11 cellular contexts compared by ENCODE assay signal in the genomic region with DNA sequence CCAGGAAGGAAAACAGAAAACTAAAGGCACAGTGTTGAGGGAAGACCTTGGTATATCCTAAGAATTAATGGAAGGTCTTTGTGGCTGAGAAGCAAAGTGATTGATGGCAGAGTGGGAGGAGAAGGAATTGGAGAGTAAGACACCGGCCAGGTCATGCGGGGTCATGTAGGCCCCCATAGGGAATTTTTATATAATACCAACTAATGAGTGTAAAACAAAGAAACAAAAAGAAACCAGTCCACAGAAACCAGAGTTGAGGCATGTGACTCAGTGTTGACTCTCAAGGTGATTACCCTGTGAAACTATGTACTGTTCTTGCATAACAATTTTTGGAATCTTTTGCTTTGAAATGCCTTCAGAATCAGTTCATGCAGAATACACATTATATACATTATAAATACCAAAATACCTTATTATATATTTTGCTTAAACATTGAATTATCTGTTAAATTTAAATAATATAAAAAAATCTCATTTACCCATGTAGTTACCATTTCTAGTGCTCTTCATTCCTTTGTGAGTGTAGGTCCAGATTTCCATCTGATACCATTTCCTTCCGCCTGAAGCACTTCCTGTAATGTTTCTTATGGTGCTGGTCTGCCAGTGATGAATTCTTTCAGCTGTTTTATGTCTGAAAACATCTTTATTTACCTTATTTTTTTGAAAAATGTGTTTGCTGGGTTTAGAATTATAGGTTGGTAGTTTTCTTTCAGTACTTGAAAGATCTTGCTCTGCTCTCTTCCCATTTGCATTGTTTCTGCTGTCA. TPM values are rescaled to one million over a fixed set of nuclear protein-coding genes. Genes with fewer than 3 reads are reported as not detected.
DNase-seq lines count a peak whose midpoint lies in the region; ATAC-seq and TF ChIP-seq lines count a peak whose summit lies in the region.
"Had no signal": no experiment of that assay in that cellular context is flagged by ENCODE, and none has a peak within 500 bp of the region (broad histone marks: within the 10 kb centered on the region; RNA-seq: fewer than 3 reads in every experiment).

No MANE protein-coding gene starts in this region.

- peaks cover 15 to 44% of the 10 kb centered on the region in 2 experiments for H3K79me1 ChIP-seq in IMR-90 (ENCODE audit: low read depth in 1 of 2, low read length in 2 of 2)

- TF ChIP-seq CTCF in IMR-90 (conservative IDR thresholded peaks at IDR 0.05; ENCODE audit: low read depth, low read length) (no peak), liver (IDR thresholded peaks at IDR 0.05; ENCODE audit: low read depth, low read length, missing input control) (no peak), endothelial cell (IDR thresholded peaks at IDR 0.05; ENCODE audit: unreplicated experiment) (no peak), BE2C (IDR thresholded peaks at IDR 0.05; ENCODE audit: low read depth, low read length) (no peak)

- TF ChIP-seq POLR2A in IMR-90 (IDR thresholded peaks at IDR 0.05; ENCODE audit: low read depth, low read length), result no peak

- H2BK120ac ChIP-seq in IMR-90 (ENCODE audit: low read depth, low read length), result peak overlapping the region; percentile 96

- peak overlapping the region; percentile 57; the same call in 1 of the 2 replicates for H3K4me2 ChIP-seq in IMR-90 (ENCODE audit: low read depth, low read length)

- H3K27ac ChIP-seq in IMR-90 (ENCODE audit: insufficient read depth, low read length), result peak overlapping the region; percentile 94
- peak overlapping the region in 1 of 2 donors; percentile 2 for H3K27ac ChIP-seq in liver (ENCODE audit: low read depth in 1 of 2, low read length in 2 of 2)
- H3K27ac ChIP-seq: SJCRH30, upper lobe of left lung had no signal

- peak overlapping the region; percentile 67 for H3K14ac ChIP-seq in IMR-90 (replicated peaks; ENCODE audit: low read depth, low read length)

- H3K9ac ChIP-seq in IMR-90 (ENCODE audit: low read depth, low read length) (no peak overlapping the region), liver (ENCODE audit: low read depth in 1 of 2, low read length in 2 of 2) (no peak overlapping the region)

- peak overlapping the region; percentile 66 for H3K23ac ChIP-seq in IMR-90 (ENCODE audit: low read depth, low read length)

- H3K4me1 ChIP-seq in IMR-90 (ENCODE audit: control insufficient read depth, insufficient read depth, low read length), result peaks cover 5% of the 10 kb centered on the region
- no peaks in the 10 kb centered on the region for H3K4me1 ChIP-seq in liver (ENCODE audit: control insufficient read depth in 4 of 4, insufficient read depth in 4 of 4, low read length in 3 of 4)
- peaks cover under 1% of the 10 kb centered on the region for H3K4me1 ChIP-seq in BE2C
- H3K4me1 ChIP-seq: SJCRH30 had no signal

- no peaks in the 10 kb centered on the region for H4K20me1 ChIP-seq in IMR-90 (ENCODE audit: insufficient read depth, low read length)

- peak overlapping the region; percentile 67 for H3K56ac ChIP-seq in IMR-90 (ENCODE audit: extremely low read depth, insufficient read depth, low read length)

- peak overlapping the region; percentile 91 for H2BK20ac ChIP-seq in IMR-90 (ENCODE audit: low read depth, low read length)

- intact Hi-C loops in IMR-90 (cut with micrococcal nuclease), result no loop called here

- H4K91ac ChIP-seq in IMR-90 (ENCODE audit: insufficient read depth, low read depth, low read length), result peak overlapping the region; percentile 79

- no peaks in the 10 kb centered on the region for H3K4me1 Mint-ChIP-seq in endothelial cell (ENCODE audit: unreplicated experiment)

- in situ Hi-C loops in IMR-90 (cut with MboI; ENCODE audit: low sequenced_read_pairs), result no loop called here

- CTCF ChIA-PET in IMR-90 (lab: Yijun Ruan, JAX), result no interaction called here

- H2AK5ac ChIP-seq in IMR-90 (ENCODE audit: low read depth, low read length), result peak overlapping the region; percentile 88

- TF ChIP-seq RAD21 in IMR-90 (IDR thresholded peaks at IDR 0.05; ENCODE audit: low read length) (no peak), liver (IDR thresholded peaks at IDR 0.05) (no peak)

- H3K27me3 Mint-ChIP-seq in endothelial cell (ENCODE audit: unreplicated experiment), result peaks cover 1% of the 10 kb centered on the region

- H2BK15ac ChIP-seq in IMR-90 (ENCODE audit: low read depth, low read length), result peak overlapping the region; percentile 84

- H3K4me3 Mint-ChIP-seq in endothelial cell (ENCODE audit: unreplicated experiment), result no peak overlapping the region

- peaks cover 5% of the 10 kb centered on the region for H3K9me3 Mint-ChIP-seq in endothelial cell (ENCODE audit: unreplicated experiment)

- H4K8ac ChIP-seq in IMR-90 (ENCODE audit: low read depth in 2 of 2, low read length in 2 of 2), result peak overlapping the region; percentile 81 to 93

- H3K9me3 ChIP-seq in IMR-90 (ENCODE audit: control insufficient read depth, insufficient read depth, low read length), result peaks cover 7% of the 10 kb centered on the region
- no peaks in the 10 kb centered on the region for H3K9me3 ChIP-seq in liver (ENCODE audit: control insufficient read depth in 4 of 4, low read length in 3 of 4)
- no peaks in the 10 kb centered on the region for H3K9me3 ChIP-seq in BE2C

- H3K27ac Mint-ChIP-seq in endothelial cell (ENCODE audit: unreplicated experiment), result no peak overlapping the region

- peak; percentile 85 for ATAC-seq in IMR-90 (ENCODE audit: low read depth)

- H3K9me1 ChIP-seq in IMR-90 (ENCODE audit: insufficient read depth, low read length), result peaks cover 7% of the 10 kb centered on the region; the same call in 1 of the 2 replicates

- no peaks in the 10 kb centered on the region for H3K36me3 Mint-ChIP-seq in endothelial cell (ENCODE audit: low read depth, unreplicated experiment)

- peak overlapping the region; percentile 96 for H3K4ac ChIP-seq in IMR-90 (ENCODE audit: low read depth, low read length)

- H3K4me3 ChIP-seq in IMR-90 (ENCODE audit: insufficient read depth, low read depth, low read length), result no peak overlapping the region
- H3K4me3 ChIP-seq in liver (ENCODE audit: low read depth in 1 of 3, low read length in 3 of 3), result no peak overlapping the region
- no peak overlapping the region for H3K4me3 ChIP-seq in BE2C (ENCODE audit: low read depth, low read length)
- H3K4me3 ChIP-seq: SJCRH30, upper lobe of left lung had no signal

- no CpG with 5 or more reads among the region's 3 CpGs for WGBS in IMR-90 (ENCODE audit: extremely low coverage in 2 of 2, insufficient read length in 1 of 2), 2 experiments
- WGBS in liver, result 92% methylated on average over 3 of the region's 3 CpGs

- H2BK5ac ChIP-seq in IMR-90 (ENCODE audit: low read depth, low read length, poor library complexity, severe bottlenecking), result peak overlapping the region; percentile 98

- peak overlapping the region; percentile 91 for H4K5ac ChIP-seq in IMR-90 (ENCODE audit: low read depth, low read length)

- H3K27me3 ChIP-seq in IMR-90 (ENCODE audit: control insufficient read depth, insufficient read depth, low read length), result no peaks in the 10 kb centered on the region
- H3K27me3 ChIP-seq in liver (ENCODE audit: control insufficient read depth in 4 of 4, insufficient read depth in 4 of 4, low read length in 3 of 4), result no peaks in the 10 kb centered on the region
- no peaks in the 10 kb centered on the region for H3K27me3 ChIP-seq in BE2C
- H3K27me3 ChIP-seq: SJCRH30, upper lobe of left lung had no signal

- peak overlapping the region; percentile 93 for H3K18ac ChIP-seq in IMR-90 (ENCODE audit: low read depth, low read length)

- BruUV-seq in IMR-90 (replicated peaks; lab: Mats Ljungman, UMichigan), result no TSS peak

- H2AK9ac ChIP-seq in IMR-90 (replicated peaks; ENCODE audit: low read depth, low read length, poor library complexity), result peak overlapping the region; percentile 62

- no peak overlapping the region for H2AFZ ChIP-seq in IMR-90 (replicated peaks; ENCODE audit: low read length, poor library complexity)

- dilution Hi-C loops in IMR-90 (cut with HindIII; ENCODE audit: low sequenced_read_pairs, unreplicated experiment), result no loop called here

- POLR2A ChIA-PET in IMR-90 (lab: Charles Lee; ENCODE audit: unreplicated experiment), result no interaction called here

- H3K36me3 ChIP-seq in IMR-90 (ENCODE audit: control insufficient read depth, insufficient read depth, low read length) (peaks cover 13% of the 10 kb centered on the region), liver (ENCODE audit: control insufficient read depth in 4 of 4, insufficient read depth in 3 of 4, low read depth in 1 of 4, low read length in 3 of 4) (no peaks in the 10 kb centered on the region), BE2C (no peaks in the 10 kb centered on the region)

- DNase-seq in AG20443 (ENCODE audit: low spot score) (peak; percentile 56), IMR-90 (peak; percentile 91), astrocyte of the hippocampus (ENCODE audit: low read depth, low spot score) (peak; percentile 74), NCI-H82 treated with DMSO at 0.1 percent for 48 hours (lab: John Stamatoyannopoulos, UW; ENCODE audit: unreplicated experiment) (no peak), endothelial cell (ENCODE audit: low spot score) (no peak), NCI-H2081 treated with DMSO at 0.1 percent for 48 hours (lab: John Stamatoyannopoulos, UW) (no peak), BE2C (no peak)
- DNase-seq: NCI-H1105, SJCRH30, upper lobe of left lung had no signal

TF ChIP-seq in IMR-90, 13 proteins besides CTCF, POLR2A, EP300 and RAD21 (continues in another document):
- TF ChIP-seq NFE2L2 (IDR thresholded peaks at IDR 0.05; ENCODE audit: low read depth, low read length), result no peak

TF ChIP-seq in liver, 16 proteins besides CTCF, POLR2A, EP300 and RAD21 (continues in another document):
- TF ChIP-seq HNF4A (conservative IDR thresholded peaks at IDR 0.05), result peak in 1 of 2 donors; percentile 31
- TF ChIP-seq FOXA2 (IDR thresholded peaks at IDR 0.05), result peak; percentile 49

RNA-seq across cellular contexts. Expression of gene CLIP4, which starts 8.6 kb away (rescaled TPM):
- total RNA-seq in IMR-90 (2012; rRNA removed), result 64.2 and 66.3 TPM in 2 replicates
- polyA plus RNA-seq in IMR-90 (2012; rRNA removed), result 26.8 and 29.7 TPM in 2 replicates
- 5.5 and 8.4 TPM in 2 replicates for polyA plus RNA-seq in IMR-90 (2012; cell fraction: cytosol; rRNA removed)
- 10.3 and 72.2 TPM in 2 replicates for polyA plus RNA-seq in IMR-90 (2012; cell fraction: nucleus; rRNA removed; ENCODE audit: low replicate concordance)
- 1 to 10 TPM; 3.7 to 6.7 TPM for total RNA-seq in liver
- 1 to 10 TPM; 1.3 to 2.7 TPM for polyA plus RNA-seq in liver
- total RNA-seq in endothelial cell (ENCODE audit: unreplicated experiment), result 0.46 TPM
- 13.5 TPM for polyA plus RNA-seq in BE2C (2012; ENCODE audit: insufficient read depth, insufficient read length, low read depth)

RNA-seq across cellular contexts. Expression of gene PCARE, which starts 49.4 kb away (rescaled TPM):
- total RNA-seq in IMR-90 (2012; rRNA removed), result not detected in 2 replicates
- not detected in 2 replicates for polyA plus RNA-seq in IMR-90 (2012; rRNA removed)
- not detected in 2 replicates for polyA plus RNA-seq in IMR-90 (2012; cell fraction: cytosol; rRNA removed)
- polyA plus RNA-seq in IMR-90 (2012; cell fraction: nucleus; rRNA removed; ENCODE audit: low replicate concordance), result not detected in 2 replicates
- not detected for total RNA-seq in liver
- polyA plus RNA-seq in liver, result not detected
- total RNA-seq in endothelial cell (ENCODE audit: unreplicated experiment), result not detected
- not detected for polyA plus RNA-seq in BE2C (2012; ENCODE audit: insufficient read depth, insufficient read length, low read depth)

Comparison
In these comparisons a context has a peak if more than half of its experiments do, and no peak if none do; other contexts are left out.
1. DNase-seq: peak in AG20443 (single experiment), IMR-90 (single experiment) and astrocyte of the hippocampus (single experiment); none in NCI-H82 treated with DMSO at 0.1 percent for 48 hours (single experiment), endothelial cell (single experiment), NCI-H2081 treated with DMSO at 0.1 percent for 48 hours (single experiment) and BE2C (single experiment).